9 cellular contexts compared by ENCODE assay signal in genomic region chr1:63366915-63367217, GRCh38. TPM values are rescaled to one million over a fixed set of nuclear protein-coding genes. Genes with fewer than 3 reads are reported as not detected.
DNase-seq lines count a peak whose midpoint lies in the region; ATAC-seq and TF ChIP-seq lines count a peak whose summit lies in the region.
"Had no signal": no experiment of that assay in that cellular context is flagged by ENCODE, and none has a peak within 500 bp of the region (broad histone marks: within the 10 kb centered on the region; RNA-seq: fewer than 3 reads in every experiment).

No MANE protein-coding gene starts in this region.

- H3K4me1 ChIP-seq in SK-N-SH (ENCODE audit: control insufficient read depth in 1 of 2, insufficient read depth in 2 of 2, low read depth in 1 of 2, low read length in 1 of 2) (peaks cover 0 to 5% of the 10 kb centered on the region in 2 experiments; a peak in 1 of 4 replicates), stomach (peaks cover 11 to 20% (median 15%) of the 10 kb centered on the region in 4 donors)

- H3K9me3 ChIP-seq in SK-N-SH, result no peaks in the 10 kb centered on the region
- H3K9me3 ChIP-seq in iPS-18c (ENCODE audit: control insufficient read depth, insufficient read depth, low read length), result peaks cover 3% of the 10 kb centered on the region
- no peaks in the 10 kb centered on the region for H3K9me3 ChIP-seq in stomach

- no peaks in the 10 kb centered on the region for H4K20me1 ChIP-seq in SK-N-SH (ENCODE audit: insufficient read depth)

- WGBS in SK-N-SH (ENCODE audit: low lambda C conversion rate), result 96% methylated on average over 7 of the region's 7 CpGs
- 84 to 93% (median 89%) methylated on average over 7 of the region's 7 CpGs for WGBS in stomach, 5 donors

- TF ChIP-seq CTCF in SK-N-SH (IDR thresholded peaks at IDR 0.05) (no peak), stomach (IDR thresholded peaks at IDR 0.05) (no peak)

- H3F3A ChIP-seq in SK-N-SH (replicated peaks; ENCODE audit: insufficient read depth), result no peaks in the 10 kb centered on the region

- H3K4me3 ChIP-seq in SK-N-SH (ENCODE audit: low read depth in 2 of 2, low read length in 1 of 2) (peak overlapping the region; percentile 91 to 92), iPS-18c (ENCODE audit: insufficient read depth, low read depth, low read length) (peak overlapping the region; percentile 16; the same call in 1 of the 2 replicates), stomach (peak overlapping the region; percentile 73 to 97 (median 95))

- CTCF ChIA-PET in SK-N-SH (lab: Yijun Ruan, JAX), result interaction anchor here (0.9 to 1.1 kb wide), 2 partner anchors 40 to 75 kb away, joined by 3 read pairs; no protein-coding TSS in a partner anchor
- CTCF ChIA-PET in activated CD8-positive, alpha-beta T cell treated with anti-CD3 and anti-CD28 coated beads, Interleukin-2, amount 10 ng/mL, durations not matched to agents 7 days and 5 days (lab: Charles Lee), result no interaction called here

- ATAC-seq in SK-N-SH treated with all-trans-retinoic acid at 6 μM for 48 hours, result no peak
- ATAC-seq in activated CD8-positive, alpha-beta T cell treated with anti-CD3 and anti-CD28 coated beads, Interleukin-2, amount 10 ng/mL, durations not matched to agents 7 days and 5 days, result no peak
- ATAC-seq in HG03439 (IDR thresholded peaks at IDR 0.05; ENCODE audit: unreplicated experiment), result no peak
- no peak for ATAC-seq in GM19463 (IDR thresholded peaks at IDR 0.05; ENCODE audit: unreplicated experiment)

- intact Hi-C loops in stomach (cut with DNase I; ENCODE audit: low total_unique reads), result no loop called here

- no peak for TF ChIP-seq POLR2A in stomach (IDR thresholded peaks at IDR 0.05)

- no peaks in the 10 kb centered on the region; the same call in 1 of the 2 replicates for H3K79me2 ChIP-seq in SK-N-SH (ENCODE audit: insufficient read depth)

- H3K9me2 ChIP-seq in SK-N-SH, result no peaks in the 10 kb centered on the region

- H3K36me3 ChIP-seq in SK-N-SH (replicated peaks in 1 of 2; ENCODE audit: control insufficient read depth in 1 of 2, insufficient read depth in 2 of 2, low read length in 1 of 2), result peaks cover 0 to 3% of the 10 kb centered on the region in 2 experiments
- H3K36me3 ChIP-seq in stomach, result peaks cover 0 to 13% (median 12%) of the 10 kb centered on the region in 4 donors

- H3K27ac ChIP-seq in SK-N-SH (ENCODE audit: low read depth in 2 of 2, low read length in 1 of 2) (peak overlapping the region in 1 of 2 experiments; percentile 60; a peak in 2 of 4 replicates), stomach (peak overlapping the region; percentile 67 to 91 (median 88))

- H3K27me3 Mint-ChIP-seq in activated CD8-positive, alpha-beta T cell treated with anti-CD3 and anti-CD28 coated beads, Interleukin-2, amount 10 ng/mL, durations not matched to agents 7 days and 5 days (ENCODE audit: low read depth), result peaks cover 15% of the 10 kb centered on the region

- peak overlapping the region; percentile 96 for H3K4me3 Mint-ChIP-seq in activated CD8-positive, alpha-beta T cell treated with anti-CD3 and anti-CD28 coated beads, Interleukin-2, amount 10 ng/mL, durations not matched to agents 7 days and 5 days

- H3K27ac Mint-ChIP-seq in activated CD8-positive, alpha-beta T cell treated with anti-CD3 and anti-CD28 coated beads, Interleukin-2, amount 10 ng/mL, durations not matched to agents 7 days and 5 days, result peak overlapping the region; percentile 67

- H3K27me3 ChIP-seq in SK-N-SH (ENCODE audit: insufficient read depth) (no peaks in the 10 kb centered on the region), stomach (peaks cover 0 to 8% (median 0%) of the 10 kb centered on the region in 3 donors)

- peaks cover 22% of the 10 kb centered on the region for H3K4me1 Mint-ChIP-seq in activated CD8-positive, alpha-beta T cell treated with anti-CD3 and anti-CD28 coated beads, Interleukin-2, amount 10 ng/mL, durations not matched to agents 7 days and 5 days (ENCODE audit: low read depth)

- DNase-seq in SK-N-SH (no peak), stomach (no peak)
- no peak for DNase-seq in activated CD8-positive, alpha-beta T cell treated with anti-CD3 and anti-CD28 coated beads, Interleukin-2, amount 10 ng/mL, durations not matched to agents 7 days and 5 days
- no peak for DNase-seq in activated CD4-positive, CD25-positive, alpha-beta regulatory T cell (lab: John Stamatoyannopoulos, UW)

- peak overlapping the region; percentile 99 for H2AFZ ChIP-seq in SK-N-SH (ENCODE audit: low read depth)

- peak overlapping the region; percentile 49 for H3K9ac ChIP-seq in SK-N-SH

- H3K9me3 Mint-ChIP-seq in activated CD8-positive, alpha-beta T cell treated with anti-CD3 and anti-CD28 coated beads, Interleukin-2, amount 10 ng/mL, durations not matched to agents 7 days and 5 days (ENCODE audit: insufficient read depth), result no peaks in the 10 kb centered on the region

- POLR2A ChIA-PET in SK-N-SH (lab: Yijun Ruan, JAX), result no interaction called here
- POLR2A ChIA-PET in activated CD8-positive, alpha-beta T cell treated with anti-CD3 and anti-CD28 coated beads, Interleukin-2, amount 10 ng/mL, durations not matched to agents 7 days and 5 days (lab: Charles Lee), result no interaction called here

- no peak for TF ChIP-seq EP300 in SK-N-SH (IDR thresholded peaks at IDR 0.05; ENCODE audit: borderline replicate concordance in 1 of 2, low read depth in 1 of 2, low read length in 1 of 2)
- TF ChIP-seq EP300 in stomach (IDR thresholded peaks at IDR 0.05), result no peak

- peak overlapping the region; percentile 83 for H3K4me2 ChIP-seq in SK-N-SH

- peaks cover 20% of the 10 kb centered on the region for H3K36me3 Mint-ChIP-seq in activated CD8-positive, alpha-beta T cell treated with anti-CD3 and anti-CD28 coated beads, Interleukin-2, amount 10 ng/mL, durations not matched to agents 7 days and 5 days (ENCODE audit: low read depth)

- TF ChIP-seq RAD21 in SK-N-SH (IDR thresholded peaks at IDR 0.05; ENCODE audit: low read length), result no peak

TF ChIP-seq in SK-N-SH, 30 proteins besides CTCF, POLR2A, EP300 and RAD21 (continues in another document):
- no peak for TF ChIP-seq ELF1 (IDR thresholded peaks at IDR 0.05)
- no peak for TF ChIP-seq EZH2phosphoT487 (IDR thresholded peaks at IDR 0.05; ENCODE audit: borderline replicate concordance, low read depth)
- no peak for TF ChIP-seq NFIC (IDR thresholded peaks at IDR 0.05; ENCODE audit: borderline replicate concordance)
- no peak for TF ChIP-seq RFX5 (IDR thresholded peaks at IDR 0.05; ENCODE audit: low read length)
- no peak for TF ChIP-seq IRF3 (IDR thresholded peaks at IDR 0.05; ENCODE audit: low read depth, low read length)

TF ChIP-seq in SK-N-SH treated with all-trans-retinoic acid at 6 μM for 48 hours, 23 proteins besides CTCF, POLR2A, EP300 and RAD21:
- TF ChIP-seq TOX (CRISPR knock-in tag; IDR thresholded peaks at IDR 0.05; ENCODE audit: borderline replicate concordance) (no peak), ZNF70 (CRISPR knock-in tag; IDR thresholded peaks at IDR 0.05) (no peak), RARB (CRISPR knock-in tag; IDR thresholded peaks at IDR 0.05) (no peak), ISL1 (CRISPR knock-in tag; IDR thresholded peaks at IDR 0.05) (no peak), CSRNP3 (CRISPR knock-in tag; IDR thresholded peaks at IDR 0.05) (no peak), POU6F1 (CRISPR knock-in tag; IDR thresholded peaks at IDR 0.05; ENCODE audit: borderline replicate concordance, low read depth) (no peak), ZFP30 (CRISPR knock-in tag; IDR thresholded peaks at IDR 0.05) (no peak), PPARA (CRISPR knock-in tag; IDR thresholded peaks at IDR 0.05; ENCODE audit: borderline replicate concordance) (no peak), ESRRG (CRISPR knock-in tag; IDR thresholded peaks at IDR 0.05) (no peak), SNAI2 (CRISPR knock-in tag; IDR thresholded peaks at IDR 0.05) (no peak), ZFP3 (CRISPR knock-in tag; IDR thresholded peaks at IDR 0.05) (no peak)

RNA-seq across cellular contexts. Expression of gene ALG6, which starts 0.6 kb away (rescaled TPM):
- polyA plus RNA-seq in SK-N-SH (2012; rRNA removed), result 3.8 and 5.7 TPM in 2 replicates
- polyA plus RNA-seq in SK-N-SH (2012; cell fraction: cytosol; rRNA removed), result 5.2 and 6.1 TPM in 2 replicates
- polyA plus RNA-seq in SK-N-SH (2012; cell fraction: nucleus; rRNA removed), result 3.9 and 10.3 TPM in 2 replicates
- total RNA-seq in activated CD8-positive, alpha-beta T cell treated with anti-CD3 and anti-CD28 coated beads, Interleukin-2, amount 10 ng/mL, durations not matched to agents 7 days and 5 days, result 10 to 100 TPM; 23.1 to 25.6 TPM
- 10 to 100 TPM in 4 of 5 donors, 1 to 10 TPM in 1; 8.5 to 32.7 (median 10.4) TPM for total RNA-seq in stomach
- polyA plus RNA-seq in stomach, result 10 to 100 TPM in 1 of 3 donors, 1 to 10 TPM in 2; 3.6 to 13.1 (median 4.0) TPM

RNA-seq across cellular contexts. Expression of gene FOXD3, which starts 44.5 kb away (rescaled TPM):
- polyA plus RNA-seq in SK-N-SH (2012; rRNA removed), result not detected in 2 replicates
- polyA plus RNA-seq in SK-N-SH (2012; cell fraction: cytosol; rRNA removed), result not detected in 2 replicates
- not detected in 2 replicates for polyA plus RNA-seq in SK-N-SH (2012; cell fraction: nucleus; rRNA removed)
- not detected for total RNA-seq in activated CD8-positive, alpha-beta T cell treated with anti-CD3 and anti-CD28 coated beads, Interleukin-2, amount 10 ng/mL, durations not matched to agents 7 days and 5 days
- 1 to 10 TPM in 1 of 5 donors, under 1 TPM in 1, not detected in 3; 0.92 to 1.2 TPM for total RNA-seq in stomach
- under 1 TPM in 1 of 3 donors, not detected in 2; 0.48 TPM for polyA plus RNA-seq in stomach
- total RNA-seq: esophagus mucosa had no signal

Comparison
In these comparisons a context has a peak if more than half of its experiments do, and no peak if none do; other contexts are left out.
1. H3K4me3 ChIP-seq: peak in every context shown above with its lines; median percentile 95 in stomach; 92 in SK-N-SH; 16 in iPS-18c.